ENCODE assay signal across 19 cellular contexts in genomic region chr7:35736725-35737124, GRCh38. TPM values are rescaled to one million over a fixed set of nuclear protein-coding genes. Genes with fewer than 3 reads are reported as not detected.
DNase-seq lines count a peak whose midpoint lies in the region; ATAC-seq and TF ChIP-seq lines count a peak whose summit lies in the region.
"Had no signal": no experiment of that assay in that cellular context is flagged by ENCODE, and none has a peak within 500 bp of the region (broad histone marks: within the 10 kb centered on the region; RNA-seq: fewer than 3 reads in every experiment).

No MANE protein-coding gene starts in this region.

- H3K9me2 ChIP-seq in OCI-LY1 (ENCODE audit: low read depth, low read length), result no peaks in the 10 kb centered on the region

- peak; percentile 92 for ATAC-seq in left lung
- no peak for ATAC-seq in activated CD8-positive, alpha-beta memory T cell treated with anti-CD3 and anti-CD28 coated beads, Interleukin-2, amount 10 ng/mL, durations not matched to agents 7 days and 5 days
- no peak for ATAC-seq in GM19467 (IDR thresholded peaks at IDR 0.05; ENCODE audit: unreplicated experiment)
- no peak for ATAC-seq in CD8-positive, alpha-beta T cell
- ATAC-seq: activated T-cell treated with anti-CD3 and anti-CD28 coated beads, Interleukin-2, amount 50 U/mL, for 72 hours had no signal

- H3K27ac Mint-ChIP-seq in Caco-2 (ENCODE audit: unreplicated experiment), result peak overlapping the region; percentile 81
- H3K27ac Mint-ChIP-seq in activated CD8-positive, alpha-beta memory T cell treated with anti-CD3 and anti-CD28 coated beads, Interleukin-2, amount 10 ng/mL, durations not matched to agents 7 days and 5 days, result no peak overlapping the region
- no peak overlapping the region for H3K27ac Mint-ChIP-seq in CD8-positive, alpha-beta T cell
- H3K27ac Mint-ChIP-seq: activated naive CD8-positive, alpha-beta T cell; activated T-cell treated with anti-CD3 and anti-CD28 coated beads, Interleukin-2, amount 50 U/mL, for 72 hours; CD4-positive, alpha-beta memory T cell; endodermal cell; nephron progenitor cell; stimulated activated naive CD8-positive, alpha-beta T cell treated with anti-CD3 and anti-CD28 coated beads, Interleukin-15, Interleukin-2, amounts not matched to agents 100 ng/mL and 50 ng/mL, for 24 hours had no signal

- no peak for TF ChIP-seq POLR2A in transverse colon (IDR thresholded peaks at IDR 0.05)

- peaks cover 2% of the 10 kb centered on the region for H3K9me3 Mint-ChIP-seq in Caco-2 (ENCODE audit: unreplicated experiment)
- no peaks in the 10 kb centered on the region for H3K9me3 Mint-ChIP-seq in activated CD8-positive, alpha-beta memory T cell treated with anti-CD3 and anti-CD28 coated beads, Interleukin-2, amount 10 ng/mL, durations not matched to agents 7 days and 5 days (ENCODE audit: low read depth)
- H3K9me3 Mint-ChIP-seq in CD8-positive, alpha-beta T cell, result no peaks in the 10 kb centered on the region
- H3K9me3 Mint-ChIP-seq: central memory CD8-positive, alpha-beta T cell; endodermal cell; stimulated activated naive CD8-positive, alpha-beta T cell treated with anti-CD3 and anti-CD28 coated beads, Interleukin-15, Interleukin-2, amounts not matched to agents 100 ng/mL and 50 ng/mL, for 24 hours had no signal

- H3K9me3 ChIP-seq in Caco-2 (no peaks in the 10 kb centered on the region), OCI-LY1 (ENCODE audit: low read length) (no peaks in the 10 kb centered on the region), left lung (peaks cover 0 to 3% of the 10 kb centered on the region in 2 donors), transverse colon (no peaks in the 10 kb centered on the region)
- no peaks in the 10 kb centered on the region for H3K9me3 ChIP-seq in CD8-positive, alpha-beta T cell (ENCODE audit: low read length)

- H3K27me3 ChIP-seq in Caco-2 (replicated peaks; ENCODE audit: control insufficient read depth, insufficient read depth, low read length) (no peaks in the 10 kb centered on the region), OCI-LY1 (ENCODE audit: insufficient read depth, low read length) (no peaks in the 10 kb centered on the region), left lung (no peaks in the 10 kb centered on the region), transverse colon (no peaks in the 10 kb centered on the region)
- no peaks in the 10 kb centered on the region for H3K27me3 ChIP-seq in CD8-positive, alpha-beta T cell (ENCODE audit: insufficient read depth, low read length)

- DNase-seq in Caco-2 (peak; percentile 58 to 74), epithelial cell of esophagus (ENCODE audit: low read depth) (peak; percentile 96), left lung (no peak), transverse colon (no peak)
- no peak for DNase-seq in activated CD8-positive, alpha-beta memory T cell treated with anti-CD3 and anti-CD28 coated beads, Interleukin-2, amount 10 ng/mL, durations not matched to agents 7 days and 5 days
- no peak for DNase-seq in CD8-positive, alpha-beta T cell
- DNase-seq: ACHN; activated CD4-positive, alpha-beta T cell treated with anti-CD3 and anti-CD28 coated beads, Interleukin-2, amount 50 U/mL, for 48 hours; activated T-cell treated with anti-CD3 and anti-CD28 coated beads, Interleukin-2, amount 50 U/mL, for 72 hours; CD4-positive, alpha-beta memory T cell; endodermal cell; mesendoderm; NCI-H1694 treated with DMSO at 0.1 percent for 48 hours; nephron progenitor cell had no signal

- TF ChIP-seq EP300 in transverse colon (IDR thresholded peaks at IDR 0.05; ENCODE audit: low read depth), result no peak

- no peaks in the 10 kb centered on the region for H4K20me1 ChIP-seq in OCI-LY1 (ENCODE audit: insufficient read depth, low read length)

- CTCF ChIA-PET in Caco-2 (lab: Charles Lee), result interaction anchor here (2.0 kb wide), 1 partner anchor 27 kb away, joined by 7 read pairs; no protein-coding TSS in a partner anchor
- CTCF ChIA-PET in activated CD8-positive, alpha-beta memory T cell treated with anti-CD3 and anti-CD28 coated beads, Interleukin-2, amount 10 ng/mL, durations not matched to agents 7 days and 5 days (lab: Charles Lee), result interaction anchor here (1.7 kb wide), 1 partner anchor 555 kb away, joined by 3 read pairs; no protein-coding TSS in a partner anchor
- CTCF ChIA-PET in CD8-positive, alpha-beta T cell (lab: Charles Lee), result no interaction called here

- H3K4me3 ChIP-seq in Caco-2 (ENCODE audit: low read depth, low read length), result no peak overlapping the region
- H3K4me3 ChIP-seq in OCI-LY1 (ENCODE audit: low read depth, low read length, poor library complexity, severe bottlenecking), result no peak overlapping the region
- no peak overlapping the region for H3K4me3 ChIP-seq in epithelial cell of esophagus (ENCODE audit: low read length)
- H3K4me3 ChIP-seq in left lung, result no peak overlapping the region
- no peak overlapping the region for H3K4me3 ChIP-seq in transverse colon
- no peak overlapping the region for H3K4me3 ChIP-seq in CD8-positive, alpha-beta T cell (ENCODE audit: low read depth, low read length)

- peaks cover 42% of the 10 kb centered on the region for H3K4me1 ChIP-seq in Caco-2
- H3K4me1 ChIP-seq in OCI-LY1 (ENCODE audit: insufficient read depth, low read length, severe bottlenecking), result no peaks in the 10 kb centered on the region
- H3K4me1 ChIP-seq in left lung, result no peaks in the 10 kb centered on the region
- peaks cover 0 to 6% (median 0%) of the 10 kb centered on the region in 4 donors for H3K4me1 ChIP-seq in transverse colon
- H3K4me1 ChIP-seq in CD8-positive, alpha-beta T cell (ENCODE audit: insufficient read depth, low read length), result no peaks in the 10 kb centered on the region

- no peak overlapping the region for H3K4me3 Mint-ChIP-seq in Caco-2 (ENCODE audit: unreplicated experiment)
- H3K4me3 Mint-ChIP-seq in activated CD8-positive, alpha-beta memory T cell treated with anti-CD3 and anti-CD28 coated beads, Interleukin-2, amount 10 ng/mL, durations not matched to agents 7 days and 5 days, result no peak overlapping the region
- no peak overlapping the region for H3K4me3 Mint-ChIP-seq in CD8-positive, alpha-beta T cell
- H3K4me3 Mint-ChIP-seq: activated naive CD8-positive, alpha-beta T cell; activated T-cell treated with anti-CD3 and anti-CD28 coated beads, Interleukin-2, amount 50 U/mL, for 72 hours; CD4-positive, alpha-beta memory T cell; central memory CD8-positive, alpha-beta T cell; endodermal cell; nephron progenitor cell; stimulated activated naive CD8-positive, alpha-beta T cell treated with anti-CD3 and anti-CD28 coated beads, Interleukin-15, Interleukin-2, amounts not matched to agents 100 ng/mL and 50 ng/mL, for 24 hours had no signal

- H3K27ac ChIP-seq in OCI-LY1 (ENCODE audit: low read depth, low read length, poor library complexity, severe bottlenecking), result no peak overlapping the region
- H3K27ac ChIP-seq in left lung, result no peak overlapping the region
- no peak overlapping the region for H3K27ac ChIP-seq in transverse colon
- H3K27ac ChIP-seq in CD8-positive, alpha-beta T cell (ENCODE audit: low read depth, low read length), result no peak overlapping the region

- H3F3A ChIP-seq in OCI-LY1 (ENCODE audit: insufficient read depth, low read length), result no peaks in the 10 kb centered on the region

- H3K4me2 ChIP-seq in OCI-LY1 (ENCODE audit: low read length), result no peak overlapping the region

- no peaks in the 10 kb centered on the region for H3K36me3 ChIP-seq in Caco-2 (ENCODE audit: control insufficient read depth, insufficient read depth, low read length)
- H3K36me3 ChIP-seq in OCI-LY1 (ENCODE audit: insufficient read depth, low read length), result no peaks in the 10 kb centered on the region
- no peaks in the 10 kb centered on the region for H3K36me3 ChIP-seq in left lung
- no peaks in the 10 kb centered on the region for H3K36me3 ChIP-seq in transverse colon
- H3K36me3 ChIP-seq in CD8-positive, alpha-beta T cell (ENCODE audit: insufficient read depth, low read length), result no peaks in the 10 kb centered on the region

- TF ChIP-seq CTCF in Caco-2 (IDR thresholded peaks at IDR 0.05; ENCODE audit: insufficient read depth in 1 of 2, low read depth in 1 of 2, low read length in 1 of 2, severe bottlenecking in 1 of 2, unreplicated experiment in 1 of 2) (no peak), OCI-LY1 (IDR thresholded peaks at IDR 0.05; ENCODE audit: low read length) (no peak), epithelial cell of esophagus (IDR thresholded peaks at IDR 0.05; ENCODE audit: insufficient read depth, low read depth, low read length, missing control alignments) (no peak), left lung (IDR thresholded peaks at IDR 0.05) (no peak), transverse colon (IDR thresholded peaks at IDR 0.05) (no peak)
- TF ChIP-seq CTCF in CD8-positive, alpha-beta T cell (IDR thresholded peaks at IDR 0.05), result no peak

- BruUV-seq in Caco-2 (replicated peaks; lab: Mats Ljungman, UMichigan), result no TSS peak

- WGBS in transverse colon (ENCODE audit: low coverage in 1 of 2), 2 donors, result 68% methylated on average over 1 of the region's 1 CpG; no CpG with 5 or more reads in 1 of the 2 donors

- H2AFZ ChIP-seq in OCI-LY1 (ENCODE audit: low read length), result 0 out of 2 replicates have a peak overlapping the region, but pooled peaks have one; percentile 25

- peaks cover 7% of the 10 kb centered on the region for H3K36me3 Mint-ChIP-seq in Caco-2 (ENCODE audit: insufficient read depth, unreplicated experiment)
- no peaks in the 10 kb centered on the region for H3K36me3 Mint-ChIP-seq in activated CD8-positive, alpha-beta memory T cell treated with anti-CD3 and anti-CD28 coated beads, Interleukin-2, amount 10 ng/mL, durations not matched to agents 7 days and 5 days
- no peaks in the 10 kb centered on the region for H3K36me3 Mint-ChIP-seq in CD8-positive, alpha-beta T cell
- H3K36me3 Mint-ChIP-seq: activated naive CD8-positive, alpha-beta T cell; CD4-positive, alpha-beta memory T cell had no signal

- intact Hi-C loops in Caco-2 (cut with micrococcal nuclease; ENCODE audit: unreplicated experiment), result loop anchor here (1.0 to 2.0 kb wide), 3 partner anchors 22 to 64 kb away; partner anchors contain the start of gene SEPTIN7
- intact Hi-C loops in left lung (cut with DNase I), result no loop called here
- intact Hi-C loops in transverse colon (cut with DNase I; ENCODE audit: low total_unique reads), result no loop called here
- intact Hi-C loops in CD8-positive, alpha-beta T cell (cut with DNase I, micrococcal nuclease), result no loop called here

- no peak overlapping the region for H3K9ac ChIP-seq in OCI-LY1 (ENCODE audit: low read length)

- H3K27me3 Mint-ChIP-seq in Caco-2 (ENCODE audit: insufficient read depth, unreplicated experiment), result no peaks in the 10 kb centered on the region
- H3K27me3 Mint-ChIP-seq in activated CD8-positive, alpha-beta memory T cell treated with anti-CD3 and anti-CD28 coated beads, Interleukin-2, amount 10 ng/mL, durations not matched to agents 7 days and 5 days, result peaks cover 25% of the 10 kb centered on the region
- no peaks in the 10 kb centered on the region for H3K27me3 Mint-ChIP-seq in CD8-positive, alpha-beta T cell (ENCODE audit: low read depth)
- H3K27me3 Mint-ChIP-seq: activated naive CD8-positive, alpha-beta T cell; CD4-positive, alpha-beta memory T cell; central memory CD8-positive, alpha-beta T cell; stimulated activated naive CD8-positive, alpha-beta T cell treated with anti-CD3 and anti-CD28 coated beads, Interleukin-15, Interleukin-2, amounts not matched to agents 100 ng/mL and 50 ng/mL, for 24 hours had no signal

- no peaks in the 10 kb centered on the region for H3K79me2 ChIP-seq in OCI-LY1 (ENCODE audit: insufficient read depth, low read length)

- POLR2A ChIA-PET in Caco-2 (lab: Charles Lee), result no interaction called here
- POLR2A ChIA-PET in CD8-positive, alpha-beta T cell (lab: Charles Lee), result no interaction called here

- H3K4me1 Mint-ChIP-seq in Caco-2 (ENCODE audit: low read depth, unreplicated experiment), result peaks cover 35% of the 10 kb centered on the region
- H3K4me1 Mint-ChIP-seq in activated CD8-positive, alpha-beta memory T cell treated with anti-CD3 and anti-CD28 coated beads, Interleukin-2, amount 10 ng/mL, durations not matched to agents 7 days and 5 days, result peaks cover 2% of the 10 kb centered on the region
- no peaks in the 10 kb centered on the region for H3K4me1 Mint-ChIP-seq in CD8-positive, alpha-beta T cell (ENCODE audit: low read depth)
- H3K4me1 Mint-ChIP-seq: CD4-positive, alpha-beta memory T cell had no signal

- in situ Hi-C loops in transverse colon (cut with MboI; ENCODE audit: low pct_ligation_motif_present in 1 of 4, low pct_unique_long_range_greater_than_20kb in 1 of 4, low sequenced_read_pairs in 3 of 4), result no loop called here

RNA-seq across cellular contexts. Expression of gene HERPUD2, which starts 41.8 kb away (rescaled TPM):
- total RNA-seq in Caco-2 (2022) (25.2 and 29.6 TPM in 2 replicates), left lung (10 to 100 TPM; 31.3 to 31.6 TPM), transverse colon (100 to 1,000 TPM in 1 of 4 donors, 10 to 100 TPM in 3; 17.6 to 118 (median 37.7) TPM)
- 10 to 100 TPM; 47.0 to 49.4 TPM for total RNA-seq in activated CD8-positive, alpha-beta memory T cell treated with anti-CD3 and anti-CD28 coated beads, Interleukin-2, amount 10 ng/mL, durations not matched to agents 7 days and 5 days
- total RNA-seq in CD8-positive, alpha-beta T cell, result 100 to 1,000 TPM; 123 to 134 TPM

Comparison
In these comparisons a context has a peak if more than half of its experiments do, and no peak if none do; other contexts are left out.
1. DNase-seq: peak in Caco-2 (2 of 2) and epithelial cell of esophagus (single experiment); none in left lung (0 of 2), activated CD8-positive, alpha-beta memory T cell treated with anti-CD3 and anti-CD28 coated beads, Interleukin-2, amount 10 ng/mL, durations not matched to agents 7 days and 5 days (single experiment), transverse colon (single experiment) and CD8-positive, alpha-beta T cell (0 of 7).